ENCODE assay signal across 9 cellular contexts in the genomic region with DNA sequence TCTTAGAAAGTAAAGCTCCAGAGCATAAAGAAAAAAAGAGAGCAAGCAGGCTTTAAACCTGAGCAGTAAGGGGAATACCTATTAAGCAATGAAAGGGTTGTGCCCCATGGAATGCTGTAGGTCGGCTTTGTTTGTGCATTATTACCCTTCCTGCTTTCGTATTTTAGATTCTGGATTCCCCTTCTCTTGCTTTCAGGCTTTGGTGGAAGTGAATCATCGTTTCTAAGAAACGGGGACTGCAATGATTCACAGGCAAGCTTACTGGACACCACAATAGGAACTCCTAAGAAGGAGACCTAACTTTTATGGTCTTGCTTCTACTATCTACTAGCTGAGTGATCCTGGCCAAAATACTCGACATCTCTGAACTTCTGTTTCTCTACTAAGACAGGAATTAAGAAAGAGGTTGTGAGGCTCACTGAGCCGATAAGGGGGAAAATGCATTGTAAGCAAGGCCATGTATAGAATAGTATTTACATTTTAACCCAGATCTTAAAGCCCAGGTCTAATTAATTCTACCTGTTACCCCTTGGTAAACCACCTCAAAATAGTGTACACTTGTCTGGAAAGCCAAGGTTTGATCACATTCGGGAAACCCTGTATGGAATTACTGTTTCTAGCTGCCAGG. TPM values are rescaled to one million over a fixed set of nuclear protein-coding genes. Genes with fewer than 3 reads are reported as not detected.
A peak's percentile ranks its signal among the peaks of the same experiment; 100 is the strongest.
DNase-seq lines count a peak whose midpoint lies in the region; ATAC-seq, FAIRE-seq and TF ChIP-seq lines count a peak whose summit lies in the region.
"Had no signal": no experiment of that assay in that cellular context is flagged by ENCODE, and none has a peak within 500 bp of the region (broad histone marks: within the 10 kb centered on the region; RNA-seq: fewer than 3 reads in every experiment).

No MANE protein-coding gene starts in this region.

- no peaks in the 10 kb centered on the region for H3K27me3 ChIP-seq in pancreas

- H3K4me3 ChIP-seq in coronary artery (peak overlapping the region; percentile 85), pancreas (no peak overlapping the region)

- peak overlapping the region; percentile 54 to 62 for H3K27ac ChIP-seq in coronary artery
- peak overlapping the region in 2 of 4 donors; percentile 40 to 44 for H3K27ac ChIP-seq in pancreas
- H3K27ac ChIP-seq: 22Rv1 had no signal

- TF ChIP-seq CTCF in coronary artery (IDR thresholded peaks at IDR 0.05) (no peak), pancreas (IDR thresholded peaks at IDR 0.05) (no peak)

- peaks cover 6 to 31% (median 9%) of the 10 kb centered on the region in 3 donors for H3K4me1 ChIP-seq in pancreas

- H3K9me3 ChIP-seq in pancreas, result no peaks in the 10 kb centered on the region

- peak; percentile 41 for FAIRE-seq in pancreas (lab: Jason Lieb, UNC)

- peak; percentile 32 for ATAC-seq in HG02623 (IDR thresholded peaks at IDR 0.05; ENCODE audit: unreplicated experiment)
- ATAC-seq in pancreas, result peak in 2 of 4 donors; percentile 38 to 52
- no peak for ATAC-seq in Right ventricle myocardium inferior

- intact Hi-C loops in pancreas (cut with DNase I) (no loop called here), Right ventricle myocardium inferior (cut with DNase I) (loop anchor here (2.0 kb wide), 1 partner anchor 321 kb away; no protein-coding TSS in a partner anchor)

- 55 to 67% methylated on average over 7 of the region's 7 CpGs for WGBS in pancreas, 2 donors

- DNase-seq in DMS53 (lab: John Stamatoyannopoulos, UW), result peak; percentile 57
- DNase-seq in DMS53 treated with DMSO at 0.1 percent for 48 hours (lab: John Stamatoyannopoulos, UW; ENCODE audit: unreplicated experiment), result no peak
- peak; percentile 91 for DNase-seq in OCI-M1 (lab: John Stamatoyannopoulos, UW)
- no peak for DNase-seq in coronary artery (ENCODE audit: low spot score)
- no peak for DNase-seq in pancreas
- no peak for DNase-seq in cortex of kidney (lab: John Stamatoyannopoulos, UW)
- no peak for DNase-seq in Right ventricle myocardium inferior (ENCODE audit: missing footprints)

- H3K36me3 ChIP-seq in pancreas, result no peaks in the 10 kb centered on the region

RNA-seq across cellular contexts. Expression of gene BMAL2, which starts 1.2 kb away (rescaled TPM):
- 1 to 10 TPM in 5 of 6 donors, under 1 TPM in 1; 0.94 to 9.5 (median 3.4) TPM for total RNA-seq in pancreas
- 1 to 10 TPM in 1 of 2 donors, under 1 TPM in 1; 0.61 to 2.0 TPM for polyA plus RNA-seq in pancreas
- 1.2 TPM for total RNA-seq in Right ventricle myocardium inferior

Comparison
In these comparisons a context has a peak if more than half of its experiments do, and no peak if none do; other contexts are left out.
1. DNase-seq: peak in DMS53 (single experiment) and OCI-M1 (single experiment); none in DMS53 treated with DMSO at 0.1 percent for 48 hours (single experiment), coronary artery (single experiment), pancreas (0 of 6), cortex of kidney (single experiment) and Right ventricle myocardium inferior (single experiment).